Comparison of ENCODE assay signal across 24 cellular contexts in genomic region chrX:12390301-12390700, GRCh38.
A peak's percentile ranks its signal among the peaks of the same experiment; 100 is the strongest.
DNase-seq lines count a peak whose midpoint lies in the region; ATAC-seq and TF ChIP-seq lines count a peak whose summit lies in the region.
"Had no signal": no experiment of that assay in that cellular context is flagged by ENCODE, and none has a peak within 500 bp of the region (broad histone marks: within the 10 kb centered on the region; RNA-seq: fewer than 3 reads in every experiment).

No MANE protein-coding gene starts in this region.

- no peak overlapping the region for H3K27ac ChIP-seq in fibroblast of lung (ENCODE audit: insufficient read depth, low read length)
- H3K27ac ChIP-seq in PC-3 (ENCODE audit: low read length), result no peak overlapping the region
- H3K27ac ChIP-seq: SJCRH30 had no signal

- no peaks in the 10 kb centered on the region for H3F3A ChIP-seq in PC-3 (ENCODE audit: low read length, unreplicated experiment)

- no peaks in the 10 kb centered on the region for H3K36me3 Mint-ChIP-seq in activated naive CD4-positive, alpha-beta T cell treated with anti-CD3 and anti-CD28 coated beads, Interleukin-2, amount 10 ng/mL, durations not matched to agents 7 days and 5 days
- H3K36me3 Mint-ChIP-seq: activated naive CD8-positive, alpha-beta T cell treated with anti-CD3 and anti-CD28 coated beads, Interleukin-2, amount 10 ng/mL, durations not matched to agents 7 days and 5 days; CD4-positive, alpha-beta memory T cell; stimulated activated effector memory CD8-positive, alpha-beta T cell treated with anti-CD3 and anti-CD28 coated beads, Interleukin-12 subunit alpha, Interleukin-12 subunit beta, amount 100 ng/mL, for 72 hours; T-cell had no signal

- H3K4me3 ChIP-seq in fibroblast of lung (replicated peaks in 1 of 4; ENCODE audit: control extremely low read depth in 1 of 4, insufficient read depth in 1 of 4, low read depth in 3 of 4, low read length in 4 of 4) (no peak overlapping the region), PC-3 (ENCODE audit: low read length) (no peak overlapping the region)
- H3K4me3 ChIP-seq: GM12878, SJCRH30 had no signal

- POLR2A ChIA-PET in PC-3 (lab: Charles Lee; ENCODE audit: unreplicated experiment), result no interaction called here

- H3K4me3 Mint-ChIP-seq in activated naive CD4-positive, alpha-beta T cell treated with anti-CD3 and anti-CD28 coated beads, Interleukin-2, amount 10 ng/mL, durations not matched to agents 7 days and 5 days, result no peak overlapping the region
- H3K4me3 Mint-ChIP-seq: activated naive CD8-positive, alpha-beta T cell treated with anti-CD3 and anti-CD28 coated beads, Interleukin-2, amount 10 ng/mL, durations not matched to agents 7 days and 5 days; CD4-positive, alpha-beta memory T cell; central memory CD8-positive, alpha-beta T cell; memory B cell; nephron progenitor cell; stimulated activated effector memory CD8-positive, alpha-beta T cell treated with anti-CD3 and anti-CD28 coated beads, Interleukin-12 subunit alpha, Interleukin-12 subunit beta, amount 100 ng/mL, for 72 hours; T-cell had no signal

- BruUV-seq in PC-3 (replicated peaks; lab: Mats Ljungman, UMichigan), result no TSS peak

- H3K9me3 Mint-ChIP-seq in activated naive CD4-positive, alpha-beta T cell treated with anti-CD3 and anti-CD28 coated beads, Interleukin-2, amount 10 ng/mL, durations not matched to agents 7 days and 5 days, result no peaks in the 10 kb centered on the region
- H3K9me3 Mint-ChIP-seq: activated naive CD8-positive, alpha-beta T cell treated with anti-CD3 and anti-CD28 coated beads, Interleukin-2, amount 10 ng/mL, durations not matched to agents 7 days and 5 days; central memory CD8-positive, alpha-beta T cell; memory B cell; stimulated activated effector memory CD8-positive, alpha-beta T cell treated with anti-CD3 and anti-CD28 coated beads, Interleukin-12 subunit alpha, Interleukin-12 subunit beta, amount 100 ng/mL, for 72 hours had no signal

- H3K9me2 ChIP-seq in PC-3 (replicated peaks; ENCODE audit: low read length), result no peaks in the 10 kb centered on the region

- H3K27me3 Mint-ChIP-seq in activated naive CD4-positive, alpha-beta T cell treated with anti-CD3 and anti-CD28 coated beads, Interleukin-2, amount 10 ng/mL, durations not matched to agents 7 days and 5 days, result no peaks in the 10 kb centered on the region
- H3K27me3 Mint-ChIP-seq: activated naive CD8-positive, alpha-beta T cell treated with anti-CD3 and anti-CD28 coated beads, Interleukin-2, amount 10 ng/mL, durations not matched to agents 7 days and 5 days; CD4-positive, alpha-beta memory T cell; central memory CD8-positive, alpha-beta T cell; memory B cell; T-cell had no signal

- H3K4me2 ChIP-seq in fibroblast of lung (ENCODE audit: extremely low read depth, insufficient read depth, low read length) (no peak overlapping the region), PC-3 (ENCODE audit: low read length) (no peak overlapping the region)

- H3K79me2 ChIP-seq in fibroblast of lung (ENCODE audit: control insufficient read depth, insufficient read depth, low read length) (no peaks in the 10 kb centered on the region), PC-3 (ENCODE audit: low read length) (no peaks in the 10 kb centered on the region)

- H3K9me3 ChIP-seq in fibroblast of lung (ENCODE audit: control insufficient read depth, insufficient read depth, low read depth, low read length) (no peaks in the 10 kb centered on the region), PC-3 (ENCODE audit: low read length) (no peaks in the 10 kb centered on the region)
- H3K9me3 ChIP-seq: SJCRH30 had no signal

- DNase-seq in EL, result peak; percentile 59
- DNase-seq in NCI-H226, result peak; percentile 18
- DNase-seq in fibroblast of lung (ENCODE audit: low read depth in 2 of 2), result peak; percentile 9 to 17
- peak; percentile 56 for DNase-seq in stromal cell of bone marrow (ENCODE audit: low read depth)
- no peak for DNase-seq in activated naive CD4-positive, alpha-beta T cell treated with anti-CD3 and anti-CD28 coated beads, Interleukin-2, amount 10 ng/mL, durations not matched to agents 7 days and 5 days
- DNase-seq in posterior cingulate gyrus, result no peak
- no peak for DNase-seq in PC-3
- DNase-seq: activated CD4-positive, alpha-beta T cell treated with anti-CD3 and anti-CD28 coated beads, Interleukin-2, amount 50 U/mL, for 1 hour; activated effector memory CD4-positive, alpha-beta T cell treated with Interleukin-2 at 50 U/mL for 16 hours; activated naive CD8-positive, alpha-beta T cell treated with anti-CD3 and anti-CD28 coated beads, Interleukin-2, amount 10 ng/mL, durations not matched to agents 7 days and 5 days; activated T-cell treated with anti-CD3 and anti-CD28 coated beads, Interleukin-2, amount 50 U/mL, for 1 hour; CD4-positive, alpha-beta memory T cell; DND-41; NCI-H146; NCI-H446 treated with DMSO at 0.1 percent for 48 hours; nephron progenitor cell; RPMI8226; SJCRH30; substantia nigra; T-cell had no signal

- H3K27ac Mint-ChIP-seq in activated naive CD4-positive, alpha-beta T cell treated with anti-CD3 and anti-CD28 coated beads, Interleukin-2, amount 10 ng/mL, durations not matched to agents 7 days and 5 days, result no peak overlapping the region
- H3K27ac Mint-ChIP-seq: activated naive CD8-positive, alpha-beta T cell treated with anti-CD3 and anti-CD28 coated beads, Interleukin-2, amount 10 ng/mL, durations not matched to agents 7 days and 5 days; CD4-positive, alpha-beta memory T cell; memory B cell; nephron progenitor cell; stimulated activated effector memory CD8-positive, alpha-beta T cell treated with anti-CD3 and anti-CD28 coated beads, Interleukin-12 subunit alpha, Interleukin-12 subunit beta, amount 100 ng/mL, for 72 hours; T-cell had no signal

- H4K20me1 ChIP-seq in fibroblast of lung (ENCODE audit: control insufficient read depth, extremely low read depth, insufficient read depth, low read length) (no peaks in the 10 kb centered on the region), PC-3 (ENCODE audit: low read length) (no peaks in the 10 kb centered on the region)

- TF ChIP-seq CTCF in fibroblast of lung (conservative IDR thresholded peaks at IDR 0.05 in 1 of 2, IDR thresholded peaks at IDR 0.05 in 1 of 2; ENCODE audit: low read depth in 1 of 2, low read length in 2 of 2), result no peak
- TF ChIP-seq CTCF in PC-3 (conservative IDR thresholded peaks at IDR 0.05; ENCODE audit: low read depth, low read length), result no peak

- CTCF ChIA-PET in activated naive CD4-positive, alpha-beta T cell treated with anti-CD3 and anti-CD28 coated beads, Interleukin-2, amount 10 ng/mL, durations not matched to agents 7 days and 5 days (lab: Charles Lee), result no interaction called here
- CTCF ChIA-PET in PC-3 (lab: Charles Lee), result no interaction called here

- intact Hi-C loops in posterior cingulate gyrus (cut with DNase I), result no loop called here
- intact Hi-C loops in PC-3 (cut with micrococcal nuclease), result no loop called here

- H3K9ac ChIP-seq in fibroblast of lung (ENCODE audit: insufficient read depth, low read length) (no peak overlapping the region), PC-3 (ENCODE audit: low read length) (no peak overlapping the region)

- H3K36me3 ChIP-seq in fibroblast of lung (ENCODE audit: control insufficient read depth, insufficient read depth, low read length), result no peaks in the 10 kb centered on the region
- H3K36me3 ChIP-seq in PC-3 (ENCODE audit: low read depth, low read length), result no peaks in the 10 kb centered on the region
- H3K36me3 ChIP-seq: SJCRH30 had no signal

- no peak for ATAC-seq in PC-3
- ATAC-seq: GM12878; stimulated activated effector memory CD8-positive, alpha-beta T cell treated with anti-CD3 and anti-CD28 coated beads, Interleukin-12 subunit alpha, Interleukin-12 subunit beta, amount 100 ng/mL, for 72 hours; T-cell had no signal

- no peaks in the 10 kb centered on the region for H3K4me1 ChIP-seq in fibroblast of lung (ENCODE audit: control insufficient read depth, extremely low read depth, insufficient read depth, low read length)
- no peaks in the 10 kb centered on the region for H3K4me1 ChIP-seq in PC-3 (ENCODE audit: insufficient read depth, low read length)
- H3K4me1 ChIP-seq: SJCRH30 had no signal

- H3K4me1 Mint-ChIP-seq in activated naive CD4-positive, alpha-beta T cell treated with anti-CD3 and anti-CD28 coated beads, Interleukin-2, amount 10 ng/mL, durations not matched to agents 7 days and 5 days, result no peaks in the 10 kb centered on the region
- H3K4me1 Mint-ChIP-seq: activated naive CD8-positive, alpha-beta T cell treated with anti-CD3 and anti-CD28 coated beads, Interleukin-2, amount 10 ng/mL, durations not matched to agents 7 days and 5 days; CD4-positive, alpha-beta memory T cell; central memory CD8-positive, alpha-beta T cell; memory B cell; nephron progenitor cell; stimulated activated effector memory CD8-positive, alpha-beta T cell treated with anti-CD3 and anti-CD28 coated beads, Interleukin-12 subunit alpha, Interleukin-12 subunit beta, amount 100 ng/mL, for 72 hours; T-cell had no signal

- H2AFZ ChIP-seq in fibroblast of lung (ENCODE audit: low read length), result no peak overlapping the region
- H2AFZ ChIP-seq in PC-3 (ENCODE audit: low read length), result no peak overlapping the region

- H3K27me3 ChIP-seq in fibroblast of lung (ENCODE audit: control insufficient read depth, insufficient read depth, low read length) (no peaks in the 10 kb centered on the region), PC-3 (ENCODE audit: low read length) (no peaks in the 10 kb centered on the region)
- H3K27me3 ChIP-seq: SJCRH30 had no signal

Comparison
In these comparisons a context has a peak if more than half of its experiments do, and no peak if none do; other contexts are left out.
1. DNase-seq: peak in EL (single experiment), NCI-H226 (single experiment), fibroblast of lung (2 of 2) and stromal cell of bone marrow (single experiment); none in activated naive CD4-positive, alpha-beta T cell treated with anti-CD3 and anti-CD28 coated beads, Interleukin-2, amount 10 ng/mL, durations not matched to agents 7 days and 5 days (single experiment), posterior cingulate gyrus (0 of 10) and PC-3 (single experiment).